8 cellular contexts compared by ENCODE assay signal in genomic region chr11:122853971-122854446, GRCh38. TPM values are rescaled to one million over a fixed set of nuclear protein-coding genes. Genes with fewer than 3 reads are reported as not detected.
DNase-seq lines count a peak whose midpoint lies in the region; ATAC-seq and TF ChIP-seq lines count a peak whose summit lies in the region.

No MANE protein-coding gene starts in this region.

- dilution Hi-C loops in mammary epithelial cell (cut with HindIII; ENCODE audit: low sequenced_read_pairs) = no loop called here

- CTCF ChIA-PET in mammary epithelial cell (lab: Charles Lee; ENCODE audit: low non-redundant PET) = interaction anchor here (0.6 to 1.0 kb wide), 4 partner anchors 29 to 222 kb away, joined by 3 to 6 read pairs (median 4); no protein-coding TSS in a partner anchor

- in situ Hi-C loops in G401 (cut with HindIII; ENCODE audit: low sequenced_read_pairs) = no loop called here
- in situ Hi-C loops in mammary epithelial cell (cut with MboI; ENCODE audit: low sequenced_read_pairs in 2 of 2) = loop anchor here (5.0 to 10.0 kb wide), 4 partner anchors 57 to 222 kb away; no protein-coding TSS in a partner anchor

- no peaks in the 10 kb centered on the region for H3K79me2 ChIP-seq in mammary epithelial cell (ENCODE audit: insufficient read depth, low read length)

- ATAC-seq in SK-N-SH treated with all-trans-retinoic acid at 6 μM for 48 hours (peak; percentile 71), GM21367 (IDR thresholded peaks at IDR 0.05; ENCODE audit: unreplicated experiment) (no peak)

- peak overlapping the region; percentile 61 for H2AFZ ChIP-seq in mammary epithelial cell (ENCODE audit: low read depth, low read length)

- H3K4me2 ChIP-seq in mammary epithelial cell (ENCODE audit: insufficient read depth, low read depth, low read length) = no peak overlapping the region

- intact Hi-C loops in mammary epithelial cell (cut with micrococcal nuclease) = loop anchor here (1.0 kb wide), 5 partner anchors 50 to 274 kb away; no protein-coding TSS in a partner anchor
- intact Hi-C loops in tibial artery (cut with DNase I; ENCODE audit: low total_unique reads) = loop anchor here (5.0 kb wide), 1 partner anchor 227 kb away; no protein-coding TSS in a partner anchor

- H4K20me1 ChIP-seq in mammary epithelial cell (ENCODE audit: insufficient read depth, low read length) = no peaks in the 10 kb centered on the region

- DNase-seq in 8988T (peak; percentile 41), G401 (ENCODE audit: low spot score) (peak; percentile 96), NCI-H128 (lab: John Stamatoyannopoulos, UW; ENCODE audit: unreplicated experiment) (peak; percentile 65), mammary epithelial cell (peak; percentile 72), kidney tubule cell (ENCODE audit: low spot score) (peak; percentile 82), tibial artery (peak in 1 of 2 donors; percentile 30)

- TF ChIP-seq CTCF in mammary epithelial cell (conservative IDR thresholded peaks at IDR 0.05 in 1 of 2, IDR thresholded peaks at IDR 0.05 in 1 of 2; ENCODE audit: extremely low read depth in 1 of 2, insufficient read depth in 1 of 2, low read depth in 1 of 2, low read length in 2 of 2) = peak; percentile 63 to 67
- TF ChIP-seq CTCF in tibial artery (IDR thresholded peaks at IDR 0.05) = peak; percentile 61 to 62

- H3K27ac ChIP-seq in mammary epithelial cell (ENCODE audit: insufficient read depth, low read depth, low read length) (no peak overlapping the region), tibial artery (no peak overlapping the region)

- H3K9me3 ChIP-seq in mammary epithelial cell (replicated peaks; ENCODE audit: insufficient read depth, low read length) = no peaks in the 10 kb centered on the region
- H3K9me3 ChIP-seq in tibial artery = no peaks in the 10 kb centered on the region

- H3K27me3 ChIP-seq in mammary epithelial cell (ENCODE audit: insufficient read depth, low read length) (no peaks in the 10 kb centered on the region), tibial artery (peaks cover 0 to 26% of the 10 kb centered on the region in 2 donors)

- H3K36me3 ChIP-seq in mammary epithelial cell (ENCODE audit: insufficient read depth, low read length) (no peaks in the 10 kb centered on the region), tibial artery (no peaks in the 10 kb centered on the region)

- H3K4me1 ChIP-seq in mammary epithelial cell (ENCODE audit: insufficient read depth, low read length) (peaks cover 35% of the 10 kb centered on the region), tibial artery (no peaks in the 10 kb centered on the region)

- no TSS peak for BruUV-seq in mammary epithelial cell (replicated peaks; lab: Mats Ljungman, UMichigan)

- WGBS in mammary epithelial cell (ENCODE audit: low coverage, missing lambda C conversion rate) = 37% methylated on average over 3 of the region's 3 CpGs

- H3K9ac ChIP-seq in mammary epithelial cell (ENCODE audit: insufficient read depth, low read length) = no peak overlapping the region

- H3K4me3 ChIP-seq in mammary epithelial cell (replicated peaks in 1 of 3; ENCODE audit: insufficient read depth in 1 of 3, low read depth in 2 of 3, low read length in 3 of 3) = no peak overlapping the region
- no peak overlapping the region for H3K4me3 ChIP-seq in tibial artery

TF ChIP-seq in SK-N-SH treated with all-trans-retinoic acid at 6 μM for 48 hours, 23 proteins besides CTCF, POLR2A, EP300 and RAD21:
- TF ChIP-seq CREB5 (CRISPR knock-in tag; IDR thresholded peaks at IDR 0.05; ENCODE audit: low read depth) (no peak), PATZ1 (CRISPR knock-in tag; IDR thresholded peaks at IDR 0.05; ENCODE audit: borderline replicate concordance) (no peak), ISL1 (CRISPR knock-in tag; IDR thresholded peaks at IDR 0.05) (no peak), ZNF8 (CRISPR knock-in tag; IDR thresholded peaks at IDR 0.05) (no peak), BACH2 (CRISPR knock-in tag; IDR thresholded peaks at IDR 0.05; ENCODE audit: borderline replicate concordance) (no peak), ZFP30 (CRISPR knock-in tag; IDR thresholded peaks at IDR 0.05) (no peak), OSR1 (CRISPR knock-in tag; IDR thresholded peaks at IDR 0.05) (no peak), POU6F1 (CRISPR knock-in tag; IDR thresholded peaks at IDR 0.05; ENCODE audit: borderline replicate concordance, low read depth) (no peak), TCF4 (CRISPR knock-in tag; IDR thresholded peaks at IDR 0.05; ENCODE audit: borderline replicate concordance) (no peak), ZNF70 (CRISPR knock-in tag; IDR thresholded peaks at IDR 0.05) (no peak), ZNF565 (CRISPR knock-in tag; conservative IDR thresholded peaks at IDR 0.05; ENCODE audit: low read depth) (no peak)

RNA-seq across cellular contexts. Expression of gene CRTAM, which starts 15.7 kb away (rescaled TPM):
- not detected in 2 replicates for total RNA-seq in G401 (2014; rRNA removed; shearing (Covaris generic))
- under 1 TPM in 1 of 2 donors, not detected in 1; 0.33 TPM for total RNA-seq in mammary epithelial cell
- 0.03 TPM for polyA plus RNA-seq in mammary epithelial cell
- polyA minus RNA-seq in mammary epithelial cell = not detected

RNA-seq across cellular contexts. Expression of gene JHY, which starts 28.6 kb away (rescaled TPM):
- total RNA-seq in G401 (2014; rRNA removed; shearing (Covaris generic)) = 0.81 TPM in 1 of 2 replicates, not detected in the other
- 1 to 10 TPM; 6.2 to 7.7 TPM for total RNA-seq in mammary epithelial cell
- polyA plus RNA-seq in mammary epithelial cell = 2.3 TPM
- 3.3 TPM for polyA minus RNA-seq in mammary epithelial cell
